1 cellular context compared by ENCODE assay signal in the genomic region with DNA sequence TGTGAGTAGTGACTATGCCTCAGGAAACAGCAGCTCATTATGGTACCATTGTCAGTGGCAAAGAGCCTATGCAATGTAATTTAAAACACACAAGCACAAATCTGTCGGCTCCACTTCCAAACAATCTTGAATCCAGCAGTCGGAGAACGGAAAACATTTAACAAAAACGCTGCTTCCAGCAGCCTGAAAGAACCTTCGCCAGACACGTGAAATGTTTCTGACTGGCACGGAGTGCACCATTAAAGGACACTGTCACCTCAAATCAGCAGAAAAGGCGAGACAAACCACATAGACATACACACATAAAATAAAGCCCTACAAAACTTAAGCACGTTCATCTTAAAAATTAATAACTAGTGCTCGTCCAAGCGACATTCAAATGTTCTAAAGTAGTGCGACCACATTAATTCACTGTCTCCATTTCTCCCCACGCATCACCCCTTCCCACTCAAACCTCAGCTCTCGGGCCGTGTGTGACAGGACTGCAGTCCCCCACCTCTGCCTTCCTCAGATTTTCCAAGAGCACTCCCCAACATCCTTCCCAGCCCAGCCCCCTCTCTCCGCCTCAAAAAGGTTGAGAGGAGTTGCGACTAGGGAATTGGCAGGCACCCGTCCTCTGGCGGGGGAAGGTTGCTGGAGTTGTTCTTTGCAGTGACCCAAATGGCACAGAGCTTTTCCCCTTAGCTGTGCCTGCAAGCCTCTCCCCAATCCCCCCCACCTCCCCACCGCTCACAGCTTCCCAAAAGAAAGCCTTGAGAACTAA.
TF ChIP-seq lines count a peak whose summit lies in the region.

No MANE protein-coding gene starts in this region.

TF ChIP-seq in HepG2, 621 proteins besides CTCF, POLR2A, EP300 and RAD21 (continued from another document and continues in another):
- TF ChIP-seq, protein P1, sequence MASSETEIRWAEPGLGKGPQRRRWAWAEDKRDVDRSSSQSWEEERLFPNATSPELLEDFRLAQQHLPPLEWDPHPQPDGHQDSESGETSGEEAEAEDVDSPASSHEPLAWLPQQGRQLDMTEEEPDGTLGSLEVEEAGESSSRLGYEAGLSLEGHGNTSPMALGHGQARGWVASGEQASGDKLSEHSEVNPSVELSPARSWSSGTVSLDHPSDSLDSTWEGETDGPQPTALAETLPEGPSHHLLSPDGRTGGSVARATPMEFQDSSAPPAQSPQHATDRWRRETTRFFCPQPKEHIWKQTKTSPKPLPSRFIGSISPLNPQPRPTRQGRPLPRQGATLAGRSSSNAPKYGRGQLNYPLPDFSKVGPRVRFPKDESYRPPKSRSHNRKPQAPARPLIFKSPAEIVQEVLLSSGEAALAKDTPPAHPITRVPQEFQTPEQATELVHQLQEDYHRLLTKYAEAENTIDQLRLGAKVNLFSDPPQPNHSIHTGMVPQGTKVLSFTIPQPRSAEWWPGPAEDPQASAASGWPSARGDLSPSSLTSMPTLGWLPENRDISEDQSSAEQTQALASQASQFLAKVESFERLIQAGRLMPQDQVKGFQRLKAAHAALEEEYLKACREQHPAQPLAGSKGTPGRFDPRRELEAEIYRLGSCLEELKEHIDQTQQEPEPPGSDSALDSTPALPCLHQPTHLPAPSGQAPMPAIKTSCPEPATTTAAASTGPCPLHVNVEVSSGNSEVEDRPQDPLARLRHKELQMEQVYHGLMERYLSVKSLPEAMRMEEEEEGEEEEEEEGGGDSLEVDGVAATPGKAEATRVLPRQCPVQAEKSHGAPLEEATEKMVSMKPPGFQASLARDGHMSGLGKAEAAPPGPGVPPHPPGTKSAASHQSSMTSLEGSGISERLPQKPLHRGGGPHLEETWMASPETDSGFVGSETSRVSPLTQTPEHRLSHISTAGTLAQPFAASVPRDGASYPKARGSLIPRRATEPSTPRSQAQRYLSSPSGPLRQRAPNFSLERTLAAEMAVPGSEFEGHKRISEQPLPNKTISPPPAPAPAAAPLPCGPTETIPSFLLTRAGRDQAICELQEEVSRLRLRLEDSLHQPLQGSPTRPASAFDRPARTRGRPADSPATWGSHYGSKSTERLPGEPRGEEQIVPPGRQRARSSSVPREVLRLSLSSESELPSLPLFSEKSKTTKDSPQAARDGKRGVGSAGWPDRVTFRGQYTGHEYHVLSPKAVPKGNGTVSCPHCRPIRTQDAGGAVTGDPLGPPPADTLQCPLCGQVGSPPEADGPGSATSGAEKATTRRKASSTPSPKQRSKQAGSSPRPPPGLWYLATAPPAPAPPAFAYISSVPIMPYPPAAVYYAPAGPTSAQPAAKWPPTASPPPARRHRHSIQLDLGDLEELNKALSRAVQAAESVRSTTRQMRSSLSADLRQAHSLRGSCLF (CRISPR knock-in tag; IDR thresholded peaks at IDR 0.05; ENCODE audit: borderline replicate concordance): no peak
- TF ChIP-seq, protein P2, sequence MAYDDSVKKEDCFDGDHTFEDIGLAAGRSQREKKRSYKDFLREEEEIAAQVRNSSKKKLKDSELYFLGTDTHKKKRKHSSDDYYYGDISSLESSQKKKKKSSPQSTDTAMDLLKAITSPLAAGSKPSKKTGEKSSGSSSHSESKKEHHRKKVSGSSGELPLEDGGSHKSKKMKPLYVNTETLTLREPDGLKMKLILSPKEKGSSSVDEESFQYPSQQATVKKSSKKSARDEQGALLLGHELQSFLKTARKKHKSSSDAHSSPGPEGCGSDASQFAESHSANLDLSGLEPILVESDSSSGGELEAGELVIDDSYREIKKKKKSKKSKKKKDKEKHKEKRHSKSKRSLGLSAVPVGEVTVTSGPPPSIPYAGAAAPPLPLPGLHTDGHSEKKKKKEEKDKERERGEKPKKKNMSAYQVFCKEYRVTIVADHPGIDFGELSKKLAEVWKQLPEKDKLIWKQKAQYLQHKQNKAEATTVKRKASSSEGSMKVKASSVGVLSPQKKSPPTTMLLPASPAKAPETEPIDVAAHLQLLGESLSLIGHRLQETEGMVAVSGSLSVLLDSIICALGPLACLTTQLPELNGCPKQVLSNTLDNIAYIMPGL (CRISPR knock-in tag; IDR thresholded peaks at IDR 0.05; ENCODE audit: borderline replicate concordance in 1 of 2, low read depth in 1 of 2): 0 out of 4 replicates have a peak, but pooled peaks of 1 of the 2 experiments have one; percentile 11
- TF ChIP-seq, protein P3, sequence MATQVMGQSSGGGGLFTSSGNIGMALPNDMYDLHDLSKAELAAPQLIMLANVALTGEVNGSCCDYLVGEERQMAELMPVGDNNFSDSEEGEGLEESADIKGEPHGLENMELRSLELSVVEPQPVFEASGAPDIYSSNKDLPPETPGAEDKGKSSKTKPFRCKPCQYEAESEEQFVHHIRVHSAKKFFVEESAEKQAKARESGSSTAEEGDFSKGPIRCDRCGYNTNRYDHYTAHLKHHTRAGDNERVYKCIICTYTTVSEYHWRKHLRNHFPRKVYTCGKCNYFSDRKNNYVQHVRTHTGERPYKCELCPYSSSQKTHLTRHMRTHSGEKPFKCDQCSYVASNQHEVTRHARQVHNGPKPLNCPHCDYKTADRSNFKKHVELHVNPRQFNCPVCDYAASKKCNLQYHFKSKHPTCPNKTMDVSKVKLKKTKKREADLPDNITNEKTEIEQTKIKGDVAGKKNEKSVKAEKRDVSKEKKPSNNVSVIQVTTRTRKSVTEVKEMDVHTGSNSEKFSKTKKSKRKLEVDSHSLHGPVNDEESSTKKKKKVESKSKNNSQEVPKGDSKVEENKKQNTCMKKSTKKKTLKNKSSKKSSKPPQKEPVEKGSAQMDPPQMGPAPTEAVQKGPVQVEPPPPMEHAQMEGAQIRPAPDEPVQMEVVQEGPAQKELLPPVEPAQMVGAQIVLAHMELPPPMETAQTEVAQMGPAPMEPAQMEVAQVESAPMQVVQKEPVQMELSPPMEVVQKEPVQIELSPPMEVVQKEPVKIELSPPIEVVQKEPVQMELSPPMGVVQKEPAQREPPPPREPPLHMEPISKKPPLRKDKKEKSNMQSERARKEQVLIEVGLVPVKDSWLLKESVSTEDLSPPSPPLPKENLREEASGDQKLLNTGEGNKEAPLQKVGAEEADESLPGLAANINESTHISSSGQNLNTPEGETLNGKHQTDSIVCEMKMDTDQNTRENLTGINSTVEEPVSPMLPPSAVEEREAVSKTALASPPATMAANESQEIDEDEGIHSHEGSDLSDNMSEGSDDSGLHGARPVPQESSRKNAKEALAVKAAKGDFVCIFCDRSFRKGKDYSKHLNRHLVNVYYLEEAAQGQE (IDR thresholded peaks at IDR 0.05; ENCODE audit: borderline replicate concordance in 1 of 2, low read depth in 1 of 2, low read length in 2 of 2): no peak
- TF ChIP-seq YEATS4 (CRISPR knock-in tag; IDR thresholded peaks at IDR 0.05; ENCODE audit: borderline replicate concordance) (no peak), NBN (conservative IDR thresholded peaks at IDR 0.05) (no peak), ZNF333 (CRISPR knock-in tag; IDR thresholded peaks at IDR 0.05; ENCODE audit: borderline replicate concordance) (no peak), ZNF749 (CRISPR knock-in tag; IDR thresholded peaks at IDR 0.05; ENCODE audit: borderline replicate concordance) (peak; percentile 68; the same call in 1 of the 2 replicates), JUND (CRISPR knock-in tag; IDR thresholded peaks at IDR 0.05) (no peak), ZNF274 (CRISPR knock-in tag; IDR thresholded peaks at IDR 0.05) (no peak), ATAD3A (CRISPR knock-in tag; IDR thresholded peaks at IDR 0.05) (no peak), GABPB1 (CRISPR knock-in tag; IDR thresholded peaks at IDR 0.05) (no peak), ZSCAN31 (CRISPR knock-in tag; IDR thresholded peaks at IDR 0.05; ENCODE audit: low read depth) (no peak), ARID2 (CRISPR knock-in tag; IDR thresholded peaks at IDR 0.05; ENCODE audit: borderline replicate concordance) (no peak), ZIK1 (CRISPR knock-in tag; IDR thresholded peaks at IDR 0.05; ENCODE audit: borderline replicate concordance, low read depth) (no peak), KLF12 (CRISPR knock-in tag; IDR thresholded peaks at IDR 0.05; ENCODE audit: borderline replicate concordance) (no peak), SRSF9 (IDR thresholded peaks at IDR 0.05; ENCODE audit: borderline replicate concordance, insufficient read depth, low read depth, low read length, poor library complexity, severe bottlenecking) (no peak), ZNF572 (CRISPR knock-in tag; IDR thresholded peaks at IDR 0.05) (0 out of 2 replicates have a peak, but pooled peaks have one; percentile 13), KDM5B (CRISPR knock-in tag; IDR thresholded peaks at IDR 0.05; ENCODE audit: borderline replicate concordance) (no peak; the same call in 1 of the 2 replicates)
- TF ChIP-seq, protein P4, sequence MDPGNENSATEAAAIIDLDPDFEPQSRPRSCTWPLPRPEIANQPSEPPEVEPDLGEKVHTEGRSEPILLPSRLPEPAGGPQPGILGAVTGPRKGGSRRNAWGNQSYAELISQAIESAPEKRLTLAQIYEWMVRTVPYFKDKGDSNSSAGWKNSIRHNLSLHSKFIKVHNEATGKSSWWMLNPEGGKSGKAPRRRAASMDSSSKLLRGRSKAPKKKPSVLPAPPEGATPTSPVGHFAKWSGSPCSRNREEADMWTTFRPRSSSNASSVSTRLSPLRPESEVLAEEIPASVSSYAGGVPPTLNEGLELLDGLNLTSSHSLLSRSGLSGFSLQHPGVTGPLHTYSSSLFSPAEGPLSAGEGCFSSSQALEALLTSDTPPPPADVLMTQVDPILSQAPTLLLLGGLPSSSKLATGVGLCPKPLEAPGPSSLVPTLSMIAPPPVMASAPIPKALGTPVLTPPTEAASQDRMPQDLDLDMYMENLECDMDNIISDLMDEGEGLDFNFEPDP (CRISPR knock-in tag; conservative IDR thresholded peaks at IDR 0.05): no peak
- TF ChIP-seq, protein P5, sequence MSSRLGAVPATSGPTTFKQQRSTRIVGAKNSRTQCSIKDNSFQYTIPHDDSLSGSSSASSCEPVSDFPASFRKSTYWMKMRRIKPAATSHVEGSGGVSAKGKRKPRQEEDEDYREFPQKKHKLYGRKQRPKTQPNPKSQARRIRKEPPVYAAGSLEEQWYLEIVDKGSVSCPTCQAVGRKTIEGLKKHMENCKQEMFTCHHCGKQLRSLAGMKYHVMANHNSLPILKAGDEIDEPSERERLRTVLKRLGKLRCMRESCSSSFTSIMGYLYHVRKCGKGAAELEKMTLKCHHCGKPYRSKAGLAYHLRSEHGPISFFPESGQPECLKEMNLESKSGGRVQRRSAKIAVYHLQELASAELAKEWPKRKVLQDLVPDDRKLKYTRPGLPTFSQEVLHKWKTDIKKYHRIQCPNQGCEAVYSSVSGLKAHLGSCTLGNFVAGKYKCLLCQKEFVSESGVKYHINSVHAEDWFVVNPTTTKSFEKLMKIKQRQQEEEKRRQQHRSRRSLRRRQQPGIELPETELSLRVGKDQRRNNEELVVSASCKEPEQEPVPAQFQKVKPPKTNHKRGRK (CRISPR knock-in tag; IDR thresholded peaks at IDR 0.05): no peak
- TF ChIP-seq, protein P6, sequence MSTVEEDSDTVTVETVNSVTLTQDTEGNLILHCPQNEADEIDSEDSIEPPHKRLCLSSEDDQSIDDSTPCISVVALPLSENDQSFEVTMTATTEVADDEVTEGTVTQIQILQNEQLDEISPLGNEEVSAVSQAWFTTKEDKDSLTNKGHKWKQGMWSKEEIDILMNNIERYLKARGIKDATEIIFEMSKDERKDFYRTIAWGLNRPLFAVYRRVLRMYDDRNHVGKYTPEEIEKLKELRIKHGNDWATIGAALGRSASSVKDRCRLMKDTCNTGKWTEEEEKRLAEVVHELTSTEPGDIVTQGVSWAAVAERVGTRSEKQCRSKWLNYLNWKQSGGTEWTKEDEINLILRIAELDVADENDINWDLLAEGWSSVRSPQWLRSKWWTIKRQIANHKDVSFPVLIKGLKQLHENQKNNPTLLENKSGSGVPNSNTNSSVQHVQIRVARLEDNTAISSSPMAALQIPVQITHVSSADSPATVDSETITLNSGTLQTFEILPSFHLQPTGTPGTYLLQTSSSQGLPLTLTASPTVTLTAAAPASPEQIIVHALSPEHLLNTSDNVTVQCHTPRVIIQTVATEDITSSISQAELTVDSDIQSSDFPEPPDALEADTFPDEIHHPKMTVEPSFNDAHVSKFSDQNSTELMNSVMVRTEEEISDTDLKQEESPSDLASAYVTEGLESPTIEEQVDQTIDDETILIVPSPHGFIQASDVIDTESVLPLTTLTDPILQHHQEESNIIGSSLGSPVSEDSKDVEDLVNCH (CRISPR knock-in tag; IDR thresholded peaks at IDR 0.05): no peak
- TF ChIP-seq, protein P7, sequence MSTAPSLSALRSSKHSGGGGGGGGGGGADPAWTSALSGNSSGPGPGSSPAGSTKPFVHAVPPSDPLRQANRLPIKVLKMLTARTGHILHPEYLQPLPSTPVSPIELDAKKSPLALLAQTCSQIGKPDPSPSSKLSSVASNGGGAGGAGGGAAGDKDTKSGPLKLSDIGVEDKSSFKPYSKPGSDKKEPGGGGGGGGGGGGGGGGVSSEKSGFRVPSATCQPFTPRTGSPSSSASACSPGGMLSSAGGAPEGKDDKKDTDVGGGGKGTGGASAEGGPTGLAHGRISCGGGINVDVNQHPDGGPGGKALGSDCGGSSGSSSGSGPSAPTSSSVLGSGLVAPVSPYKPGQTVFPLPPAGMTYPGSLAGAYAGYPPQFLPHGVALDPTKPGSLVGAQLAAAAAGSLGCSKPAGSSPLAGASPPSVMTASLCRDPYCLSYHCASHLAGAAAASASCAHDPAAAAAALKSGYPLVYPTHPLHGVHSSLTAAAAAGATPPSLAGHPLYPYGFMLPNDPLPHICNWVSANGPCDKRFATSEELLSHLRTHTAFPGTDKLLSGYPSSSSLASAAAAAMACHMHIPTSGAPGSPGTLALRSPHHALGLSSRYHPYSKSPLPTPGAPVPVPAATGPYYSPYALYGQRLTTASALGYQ (CRISPR knock-in tag; IDR thresholded peaks at IDR 0.05): no peak
- TF ChIP-seq, protein P8, sequence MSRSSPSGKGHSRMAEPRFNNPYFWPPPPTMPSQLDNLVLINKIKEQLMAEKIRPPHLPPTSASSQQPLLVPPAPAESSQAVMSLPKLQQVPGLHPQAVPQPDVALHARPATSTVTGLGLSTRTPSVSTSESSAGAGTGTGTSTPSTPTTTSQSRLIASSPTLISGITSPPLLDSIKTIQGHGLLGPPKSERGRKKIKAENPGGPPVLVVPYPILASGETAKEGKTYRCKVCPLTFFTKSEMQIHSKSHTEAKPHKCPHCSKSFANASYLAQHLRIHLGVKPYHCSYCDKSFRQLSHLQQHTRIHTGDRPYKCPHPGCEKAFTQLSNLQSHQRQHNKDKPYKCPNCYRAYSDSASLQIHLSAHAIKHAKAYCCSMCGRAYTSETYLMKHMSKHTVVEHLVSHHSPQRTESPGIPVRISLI (CRISPR knock-in tag; IDR thresholded peaks at IDR 0.05; ENCODE audit: borderline replicate concordance): no peak
